ENCODE assay signal across 21 cellular contexts in genomic region chr11:37402663-37403062, GRCh38.
DNase-seq lines count a peak whose midpoint lies in the region; ATAC-seq, FAIRE-seq and TF ChIP-seq lines count a peak whose summit lies in the region.
"Had no signal": no experiment of that assay in that cellular context is flagged by ENCODE, and none has a peak within 500 bp of the region (broad histone marks: within the 10 kb centered on the region; RNA-seq: fewer than 3 reads in every experiment).

No MANE protein-coding gene starts in this region.

- peaks cover 5% of the 10 kb centered on the region; the same call in 1 of the 2 replicates for H3K9me3 ChIP-seq in PC-3 (ENCODE audit: low read length)
- H3K9me3 ChIP-seq in HepG2 (ENCODE audit: low read length) = peaks cover 76% of the 10 kb centered on the region
- H3K9me3 ChIP-seq: BLaER1, HAP-1 had no signal

- BruUV-seq in PC-3 (replicated peaks; lab: Mats Ljungman, UMichigan) (no TSS peak), HepG2 (replicated peaks; lab: Mats Ljungman, UMichigan) (no TSS peak)

- no peak for TF ChIP-seq RAD21 in HepG2 (CRISPR knock-in tag; IDR thresholded peaks at IDR 0.05)

- POLR2A ChIA-PET in PC-3 (lab: Charles Lee; ENCODE audit: unreplicated experiment) = no interaction called here
- POLR2A ChIA-PET in HepG2 (lab: Yijun Ruan, JAX) = no interaction called here

- intact Hi-C loops in PC-3 (cut with micrococcal nuclease) = no loop called here
- intact Hi-C loops in HepG2 (cut with micrococcal nuclease; ENCODE audit: unreplicated experiment) = no loop called here

- DNase-seq in DMS53 (lab: John Stamatoyannopoulos, UW) = peak; percentile 43
- no peak for DNase-seq in DMS53 treated with DMSO at 0.1 percent for 48 hours (lab: John Stamatoyannopoulos, UW; ENCODE audit: unreplicated experiment)
- DNase-seq in PC-3 = peak; percentile 81
- DNase-seq in HepG2 (ENCODE audit: low spot score) = no peak
- DNase-seq in NCI-H146 (lab: John Stamatoyannopoulos, UW) = no peak
- DNase-seq: Caco-2; CD4-positive, CD25-positive, alpha-beta regulatory T cell; CD8-positive, alpha-beta T cell; DMS153; DMS79 treated with DMSO at 0.1 percent for 48 hours; GF-D8; HFFc6 had no signal

- no peaks in the 10 kb centered on the region for H3K79me2 ChIP-seq in PC-3 (ENCODE audit: low read length)
- H3K79me2 ChIP-seq in HepG2 (ENCODE audit: insufficient read depth, low read length) = no peaks in the 10 kb centered on the region

- H3K4me3 ChIP-seq in PC-3 (ENCODE audit: low read length) = no peak overlapping the region
- no peak overlapping the region for H3K4me3 ChIP-seq in HepG2 (replicated peaks in 1 of 3; ENCODE audit: insufficient read depth in 1 of 3, low read depth in 2 of 3, low read length in 3 of 3)
- H3K4me3 ChIP-seq: BLaER1, GM23338, HAP-1 had no signal

- H3K4me1 ChIP-seq in PC-3 (ENCODE audit: insufficient read depth, low read length) (peaks cover 16% of the 10 kb centered on the region), HepG2 (ENCODE audit: insufficient read depth, low read length) (no peaks in the 10 kb centered on the region)
- H3K4me1 ChIP-seq: BLaER1, Caco-2, HAP-1 had no signal

- no peak overlapping the region for H3K4me2 ChIP-seq in PC-3 (ENCODE audit: low read length)
- no peak overlapping the region for H3K4me2 ChIP-seq in HepG2 (ENCODE audit: low read depth, low read length)
- H3K4me2 ChIP-seq: BLaER1, GM23338 had no signal

- TF ChIP-seq CTCF in PC-3 (conservative IDR thresholded peaks at IDR 0.05; ENCODE audit: low read depth, low read length) (no peak), HepG2 (CRISPR knock-in tag; IDR thresholded peaks at IDR 0.05) (no peak)

- no peaks in the 10 kb centered on the region for H3K36me3 ChIP-seq in PC-3 (ENCODE audit: low read depth, low read length)
- H3K36me3 ChIP-seq in HepG2 (replicated peaks in 1 of 2; ENCODE audit: control insufficient read depth in 1 of 2, insufficient read depth in 2 of 2, low read length in 2 of 2) = no peaks in the 10 kb centered on the region
- H3K36me3 ChIP-seq: BLaER1, HAP-1 had no signal

- H3F3A ChIP-seq in PC-3 (ENCODE audit: low read length, unreplicated experiment) = no peaks in the 10 kb centered on the region

- TF ChIP-seq POLR2A in HepG2 (IDR thresholded peaks at IDR 0.05; ENCODE audit: insufficient read depth in 1 of 2, low read depth in 2 of 2, low read length in 2 of 2) = no peak

- WGBS in HepG2 (ENCODE audit: low lambda C conversion rate) = 6% methylated on average over 1 of the region's 1 CpG

- H3K27ac ChIP-seq in PC-3 (ENCODE audit: low read length) (peak overlapping the region; percentile 70), HepG2 (ENCODE audit: extremely low read length, insufficient read depth, low read length) (no peak overlapping the region)
- H3K27ac ChIP-seq: 22Rv1, BLaER1, C4-2B had no signal

- in situ Hi-C loops in HepG2 (cut with HindIII; ENCODE audit: extremely low pct_ligation_motif_present, low pct_unique_long_range_greater_than_20kb) = no loop called here

- CTCF ChIA-PET in PC-3 (lab: Charles Lee) (no interaction called here), HepG2 (lab: Yijun Ruan, JAX; ENCODE audit: low intra/inter-chr PET ratio, low total read pairs) (no interaction called here)

- no peak overlapping the region for H3K9ac ChIP-seq in PC-3 (ENCODE audit: low read length)
- H3K9ac ChIP-seq in HepG2 (ENCODE audit: insufficient read depth, low read depth, low read length) = no peak overlapping the region
- H3K9ac ChIP-seq: BLaER1 had no signal

- TF ChIP-seq EP300 in HepG2 (IDR thresholded peaks at IDR 0.05; ENCODE audit: low read depth in 2 of 2, low read length in 2 of 2) (no peak), HepG2 (CRISPR knock-in tag; IDR thresholded peaks at IDR 0.05; ENCODE audit: borderline replicate concordance) (no peak)

- no peaks in the 10 kb centered on the region for H3K9me2 ChIP-seq in PC-3 (replicated peaks; ENCODE audit: low read length)

- FAIRE-seq in HepG2 (lab: Jason Lieb, UNC) = no peak
- FAIRE-seq: A204.1, GM12891, GM18507 had no signal

- ATAC-seq in PC-3 (peak; percentile 97), HepG2 (no peak), SK-N-SH treated with all-trans-retinoic acid at 6 μM for 48 hours (no peak)
- ATAC-seq: CD8-positive, alpha-beta T cell; GM23338 had no signal

- no peak overlapping the region for H2AFZ ChIP-seq in PC-3 (ENCODE audit: low read length)
- no peak overlapping the region for H2AFZ ChIP-seq in HepG2 (ENCODE audit: low read length)
- H2AFZ ChIP-seq: GM23338 had no signal

- H4K20me1 ChIP-seq in PC-3 (ENCODE audit: low read length) (no peaks in the 10 kb centered on the region), HepG2 (ENCODE audit: insufficient read depth, low read length) (no peaks in the 10 kb centered on the region)
- H4K20me1 ChIP-seq: BLaER1 had no signal

- H3K27me3 ChIP-seq in PC-3 (ENCODE audit: low read length) (no peaks in the 10 kb centered on the region), HepG2 (ENCODE audit: control insufficient read depth in 1 of 2, insufficient read depth in 2 of 2, low read length in 2 of 2) (no peaks in the 10 kb centered on the region)
- H3K27me3 ChIP-seq: BLaER1 had no signal

TF ChIP-seq in HepG2, 621 proteins besides CTCF, POLR2A, EP300 and RAD21 (continues in another document):
- no peak for TF ChIP-seq GTF2F1 (IDR thresholded peaks at IDR 0.05; ENCODE audit: low read length)
- no peak for TF ChIP-seq ZNF17 (CRISPR knock-in tag; IDR thresholded peaks at IDR 0.05)
- no peak for TF ChIP-seq KMT2A (CRISPR knock-in tag; IDR thresholded peaks at IDR 0.05)
- TF ChIP-seq MAFK (conservative IDR thresholded peaks at IDR 0.05 in 1 of 2, IDR thresholded peaks at IDR 0.05 in 1 of 2; ENCODE audit: low read length in 2 of 2) = peak; percentile 74 to 85; a peak in 3 of 4 replicates
- TF ChIP-seq ZNF354B (CRISPR knock-in tag; IDR thresholded peaks at IDR 0.05) = no peak
- TF ChIP-seq SIX1 (CRISPR knock-in tag; IDR thresholded peaks at IDR 0.05; ENCODE audit: borderline replicate concordance) = no peak
- no peak for TF ChIP-seq GFI1 (CRISPR knock-in tag; IDR thresholded peaks at IDR 0.05; ENCODE audit: borderline replicate concordance)
- peak; percentile 84 for TF ChIP-seq MAFF (IDR thresholded peaks at IDR 0.05; ENCODE audit: low read depth, low read length)
- no peak for TF ChIP-seq HES4 (CRISPR knock-in tag; IDR thresholded peaks at IDR 0.05; ENCODE audit: borderline replicate concordance)
- no peak for TF ChIP-seq BCLAF1 (IDR thresholded peaks at IDR 0.05)

TF ChIP-seq in SK-N-SH treated with all-trans-retinoic acid at 6 μM for 48 hours, 23 proteins besides CTCF, POLR2A, EP300 and RAD21:
- TF ChIP-seq BACH2 (CRISPR knock-in tag; IDR thresholded peaks at IDR 0.05; ENCODE audit: borderline replicate concordance) (no peak), PPARA (CRISPR knock-in tag; IDR thresholded peaks at IDR 0.05; ENCODE audit: borderline replicate concordance) (no peak), TCF4 (CRISPR knock-in tag; IDR thresholded peaks at IDR 0.05; ENCODE audit: borderline replicate concordance) (no peak), TSHZ2 (CRISPR knock-in tag; IDR thresholded peaks at IDR 0.05) (no peak), ESRRG (CRISPR knock-in tag; IDR thresholded peaks at IDR 0.05) (no peak), ZNF70 (CRISPR knock-in tag; IDR thresholded peaks at IDR 0.05) (no peak), CREB5 (CRISPR knock-in tag; IDR thresholded peaks at IDR 0.05; ENCODE audit: low read depth) (no peak), ZFP30 (CRISPR knock-in tag; IDR thresholded peaks at IDR 0.05) (no peak)

Comparison
In these comparisons a context has a peak if more than half of its experiments do, and no peak if none do; other contexts are left out.
1. DNase-seq: peak in DMS53 (single experiment) and PC-3 (single experiment); none in DMS53 treated with DMSO at 0.1 percent for 48 hours (single experiment), HepG2 (single experiment) and NCI-H146 (single experiment).